ENCODE assay signal across 1 cellular context in genomic region chr18:58205087-58205779, GRCh38.
TF ChIP-seq lines count a peak whose summit lies in the region.

No MANE protein-coding gene starts in this region.

TF ChIP-seq in WTC11, 78 proteins besides CTCF, POLR2A, EP300 and RAD21 (continued from another document):
- TF ChIP-seq ZNF532 (CRISPR knock-in tag; IDR thresholded peaks at IDR 0.05; ENCODE audit: borderline replicate concordance), result no peak
- no peak for TF ChIP-seq ZNF138 (CRISPR knock-in tag; conservative IDR thresholded peaks at IDR 0.05)
